Comparison of ENCODE assay signal across 11 cellular contexts in genomic region chr14:29637406-29637805, GRCh38.
DNase-seq lines count a peak whose midpoint lies in the region; ATAC-seq and TF ChIP-seq lines count a peak whose summit lies in the region.
"Had no signal": no experiment of that assay in that cellular context is flagged by ENCODE, and none has a peak within 500 bp of the region (broad histone marks: within the 10 kb centered on the region; RNA-seq: fewer than 3 reads in every experiment).

No MANE protein-coding gene starts in this region.

- DNase-seq in AG09319 (ENCODE audit: extremely low read depth, low read depth): peak; percentile 22
- DNase-seq in NCI-H2029 treated with DMSO at 0.1 percent for 48 hours (lab: John Stamatoyannopoulos, UW): peak; percentile 93
- DNase-seq in caudate nucleus (lab: John Stamatoyannopoulos, UW): peak in 38 of 61 donors; percentile 0 to 70 (median 18)
- peak in 1 of 2 donors; percentile 46 for DNase-seq in left lung
- no peak for DNase-seq in activated CD4-positive, alpha-beta memory T cell treated with anti-CD3 and anti-CD28 coated beads, Interleukin-2, amount 10 ng/mL, durations not matched to agents 7 days and 5 days
- no peak for DNase-seq in MM.1S
- no peak for DNase-seq in transverse colon
- DNase-seq in chondrocyte (ENCODE audit: low spot score): no peak
- DNase-seq: CD4-positive, CD25-positive, alpha-beta regulatory T cell; WERI-Rb-1 had no signal

- H3K4me3 ChIP-seq in left lung (no peak overlapping the region), MM.1S (ENCODE audit: low read length) (no peak overlapping the region), transverse colon (no peak overlapping the region)

- no peak overlapping the region for H3K27ac ChIP-seq in caudate nucleus (ENCODE audit: low read depth, low read length)
- H3K27ac ChIP-seq in left lung: no peak overlapping the region
- H3K27ac ChIP-seq in MM.1S (ENCODE audit: low read length): no peak overlapping the region
- H3K27ac ChIP-seq in transverse colon: no peak overlapping the region
- H3K27ac ChIP-seq: KMS-11, WERI-Rb-1 had no signal

- H3K9me2 ChIP-seq in MM.1S (replicated peaks; ENCODE audit: insufficient read depth, low read length): no peaks in the 10 kb centered on the region

- no peaks in the 10 kb centered on the region for H3K27me3 ChIP-seq in left lung
- no peaks in the 10 kb centered on the region for H3K27me3 ChIP-seq in MM.1S (replicated peaks; ENCODE audit: insufficient read depth, low read length)
- H3K27me3 ChIP-seq in transverse colon: no peaks in the 10 kb centered on the region

- no peaks in the 10 kb centered on the region for H4K20me1 ChIP-seq in MM.1S (ENCODE audit: insufficient read depth, low read length)

- no peak overlapping the region for H3K27ac Mint-ChIP-seq in activated CD4-positive, alpha-beta memory T cell treated with anti-CD3 and anti-CD28 coated beads, Interleukin-2, amount 10 ng/mL, durations not matched to agents 7 days and 5 days
- no peak overlapping the region for H3K27ac Mint-ChIP-seq in chondrocyte (ENCODE audit: unreplicated experiment)
- H3K27ac Mint-ChIP-seq: CD4-positive, CD25-positive, alpha-beta regulatory T cell had no signal

- H3K27me3 Mint-ChIP-seq in activated CD4-positive, alpha-beta memory T cell treated with anti-CD3 and anti-CD28 coated beads, Interleukin-2, amount 10 ng/mL, durations not matched to agents 7 days and 5 days: no peaks in the 10 kb centered on the region
- H3K27me3 Mint-ChIP-seq in chondrocyte (ENCODE audit: low read depth): no peaks in the 10 kb centered on the region
- H3K27me3 Mint-ChIP-seq: CD4-positive, CD25-positive, alpha-beta regulatory T cell had no signal

- no peaks in the 10 kb centered on the region for H3F3A ChIP-seq in MM.1S (ENCODE audit: insufficient read depth, low read length)

- H3K4me3 Mint-ChIP-seq in activated CD4-positive, alpha-beta memory T cell treated with anti-CD3 and anti-CD28 coated beads, Interleukin-2, amount 10 ng/mL, durations not matched to agents 7 days and 5 days: no peak overlapping the region
- no peak overlapping the region for H3K4me3 Mint-ChIP-seq in chondrocyte (ENCODE audit: unreplicated experiment)
- H3K4me3 Mint-ChIP-seq: CD4-positive, CD25-positive, alpha-beta regulatory T cell had no signal

- H3K4me2 ChIP-seq in MM.1S (ENCODE audit: low read depth, low read length): no peak overlapping the region
- H3K4me2 ChIP-seq: KMS-11 had no signal

- H3K4me1 ChIP-seq in left lung: no peaks in the 10 kb centered on the region
- no peaks in the 10 kb centered on the region for H3K4me1 ChIP-seq in MM.1S (ENCODE audit: low read length)
- H3K4me1 ChIP-seq in transverse colon: peaks cover 0 to 4% (median 0%) of the 10 kb centered on the region in 4 donors

- no peak for TF ChIP-seq POLR2A in transverse colon (IDR thresholded peaks at IDR 0.05)

- no peaks in the 10 kb centered on the region for H3K4me1 Mint-ChIP-seq in activated CD4-positive, alpha-beta memory T cell treated with anti-CD3 and anti-CD28 coated beads, Interleukin-2, amount 10 ng/mL, durations not matched to agents 7 days and 5 days
- H3K4me1 Mint-ChIP-seq in chondrocyte (ENCODE audit: low read depth): peaks cover 15% of the 10 kb centered on the region
- H3K4me1 Mint-ChIP-seq: CD4-positive, CD25-positive, alpha-beta regulatory T cell had no signal

- POLR2A ChIA-PET in activated CD4-positive, alpha-beta memory T cell treated with anti-CD3 and anti-CD28 coated beads, Interleukin-2, amount 10 ng/mL, durations not matched to agents 7 days and 5 days (lab: Charles Lee): no interaction called here

- H3K9ac ChIP-seq in MM.1S (ENCODE audit: low read length): no peak overlapping the region
- H3K9ac ChIP-seq: KMS-11 had no signal

- no peak for TF ChIP-seq CTCF in AG09319 (IDR thresholded peaks at IDR 0.05; ENCODE audit: low read depth, low read length)
- TF ChIP-seq CTCF in left lung (IDR thresholded peaks at IDR 0.05): no peak
- TF ChIP-seq CTCF in MM.1S (IDR thresholded peaks at IDR 0.05; ENCODE audit: low read length): no peak
- no peak for TF ChIP-seq CTCF in transverse colon (IDR thresholded peaks at IDR 0.05)
- no peak for TF ChIP-seq CTCF in chondrocyte (IDR thresholded peaks at IDR 0.05)

- TF ChIP-seq EP300 in transverse colon (IDR thresholded peaks at IDR 0.05; ENCODE audit: low read depth): no peak

- WGBS in transverse colon (ENCODE audit: low coverage in 1 of 2), 2 donors: 22 to 29% methylated on average over 2 of the region's 2 CpGs

- in situ Hi-C loops in transverse colon (cut with MboI; ENCODE audit: low pct_ligation_motif_present in 1 of 4, low pct_unique_long_range_greater_than_20kb in 1 of 4, low sequenced_read_pairs in 3 of 4): no loop called here

- H3K36me3 ChIP-seq in left lung (no peaks in the 10 kb centered on the region), MM.1S (replicated peaks; ENCODE audit: insufficient read depth, low read length) (no peaks in the 10 kb centered on the region), transverse colon (no peaks in the 10 kb centered on the region)
- H3K36me3 ChIP-seq: WERI-Rb-1 had no signal

- peaks cover 13% of the 10 kb centered on the region for H3K9me3 Mint-ChIP-seq in activated CD4-positive, alpha-beta memory T cell treated with anti-CD3 and anti-CD28 coated beads, Interleukin-2, amount 10 ng/mL, durations not matched to agents 7 days and 5 days
- no peaks in the 10 kb centered on the region for H3K9me3 Mint-ChIP-seq in chondrocyte (ENCODE audit: low read depth)

- H3K36me3 Mint-ChIP-seq in activated CD4-positive, alpha-beta memory T cell treated with anti-CD3 and anti-CD28 coated beads, Interleukin-2, amount 10 ng/mL, durations not matched to agents 7 days and 5 days (ENCODE audit: low read depth): no peaks in the 10 kb centered on the region
- H3K36me3 Mint-ChIP-seq in chondrocyte (ENCODE audit: low read depth): peaks cover 2% of the 10 kb centered on the region
- H3K36me3 Mint-ChIP-seq: CD4-positive, CD25-positive, alpha-beta regulatory T cell had no signal

- H2AFZ ChIP-seq in MM.1S (ENCODE audit: low read length): no peak overlapping the region

- ATAC-seq in left lung: peak; percentile 63

- intact Hi-C loops in left lung (cut with DNase I): no loop called here
- intact Hi-C loops in transverse colon (cut with DNase I; ENCODE audit: low total_unique reads): no loop called here

- H3K79me2 ChIP-seq in MM.1S (ENCODE audit: low read length): no peaks in the 10 kb centered on the region

- peaks cover 0 to 5% of the 10 kb centered on the region in 2 donors for H3K9me3 ChIP-seq in left lung
- H3K9me3 ChIP-seq in MM.1S (replicated peaks; ENCODE audit: insufficient read depth, low read length): no peaks in the 10 kb centered on the region
- H3K9me3 ChIP-seq in transverse colon: no peaks in the 10 kb centered on the region

- CTCF ChIA-PET in activated CD4-positive, alpha-beta memory T cell treated with anti-CD3 and anti-CD28 coated beads, Interleukin-2, amount 10 ng/mL, durations not matched to agents 7 days and 5 days (lab: Charles Lee): interaction anchor here (0.9 kb wide), 1 partner anchor 9 kb away, joined by 3 read pairs; no protein-coding TSS in a partner anchor

Comparison
In these comparisons a context has a peak if more than half of its experiments do, and no peak if none do; other contexts are left out.
1. DNase-seq: peak in AG09319 (single experiment), NCI-H2029 treated with DMSO at 0.1 percent for 48 hours (single experiment) and caudate nucleus (38 of 61); none in activated CD4-positive, alpha-beta memory T cell treated with anti-CD3 and anti-CD28 coated beads, Interleukin-2, amount 10 ng/mL, durations not matched to agents 7 days and 5 days (single experiment), MM.1S (single experiment), transverse colon (single experiment) and chondrocyte (single experiment).